Comparison of ENCODE assay signal across 23 cellular contexts in genomic region chr7:81264116-81264515, GRCh38.
DNase-seq lines count a peak whose midpoint lies in the region; ATAC-seq, FAIRE-seq and TF ChIP-seq lines count a peak whose summit lies in the region.
"Had no signal": no experiment of that assay in that cellular context is flagged by ENCODE, and none has a peak within 500 bp of the region (broad histone marks: within the 10 kb centered on the region; RNA-seq: fewer than 3 reads in every experiment).

No MANE protein-coding gene starts in this region.

- H3K36me3 ChIP-seq in bronchial epithelial cell (ENCODE audit: control insufficient read depth, insufficient read depth, low read length), result no peaks in the 10 kb centered on the region
- no peaks in the 10 kb centered on the region for H3K36me3 ChIP-seq in pancreas
- H3K36me3 ChIP-seq in WERI-Rb-1, result no peaks in the 10 kb centered on the region
- H3K36me3 ChIP-seq: gastroesophageal sphincter, HAP-1, SJCRH30, transverse colon had no signal

- DNase-seq in NCI-H2029 (lab: John Stamatoyannopoulos, UW) (peak; percentile 51), NCI-H2029 treated with DMSO at 0.1 percent for 48 hours (lab: John Stamatoyannopoulos, UW) (no peak), NCI-H2081 treated with DMSO at 0.1 percent for 48 hours (lab: John Stamatoyannopoulos, UW) (peak; percentile 8), bronchial epithelial cell (ENCODE audit: low read depth) (peak; percentile 80), pancreas (peak in 2 of 6 donors; percentile 26 to 61), WERI-Rb-1 (no peak), NAMALWA (ENCODE audit: low spot score) (no peak)
- DNase-seq: activated CD4-positive, alpha-beta memory T cell treated with anti-CD3 and anti-CD28 coated beads, Interleukin-2, amount 10 ng/mL, durations not matched to agents 7 days and 5 days; activated T-cell treated with anti-CD3 and anti-CD28 coated beads, Interleukin-2, amount 50 U/mL, for 24 hours; C1 segment of cervical spinal cord; KG1; NCI-H524; OCI-M1; SJCRH30; stimulated activated naive B cell treated with anti-CD40 and anti-IgM and Interleukin-4, amounts not matched to agents 10 μg/mL and 1 μg/mL and 100 μg/mL, for 72 hours; transverse colon had no signal

- FAIRE-seq in bronchial epithelial cell (lab: Jason Lieb, UNC) (peak; percentile 93), pancreas (lab: Jason Lieb, UNC) (no peak)
- FAIRE-seq: A204.1, astrocyte, colon had no signal

- intact Hi-C loops in pancreas (cut with DNase I), result no loop called here

- peak; percentile 47 to 77 (median 53) for ATAC-seq in pancreas
- no peak for ATAC-seq in GM19395 (IDR thresholded peaks at IDR 0.05; ENCODE audit: unreplicated experiment)
- ATAC-seq: gastroesophageal sphincter; stimulated activated naive B cell treated with anti-CD40 and anti-IgM and Interleukin-4, amounts not matched to agents 10 μg/mL and 1 μg/mL and 100 μg/mL, for 72 hours had no signal

- no peaks in the 10 kb centered on the region for H3K9me3 ChIP-seq in pancreas
- H3K9me3 ChIP-seq in WERI-Rb-1 (ENCODE audit: severe bottlenecking), result no peaks in the 10 kb centered on the region
- H3K9me3 ChIP-seq: HAP-1 had no signal

- H3K27ac ChIP-seq in pancreas (no peak overlapping the region), WERI-Rb-1 (no peak overlapping the region)
- H3K27ac ChIP-seq: gastroesophageal sphincter, HL-60, SJCRH30, transverse colon had no signal

- H3K4me3 ChIP-seq in bronchial epithelial cell (ENCODE audit: low read depth, low read length) (no peak overlapping the region), pancreas (no peak overlapping the region), WERI-Rb-1 (ENCODE audit: low read depth, low read length) (no peak overlapping the region)
- H3K4me3 ChIP-seq: gastroesophageal sphincter, HAP-1, SJCRH30, transverse colon had no signal

- TF ChIP-seq CTCF in bronchial epithelial cell (IDR thresholded peaks at IDR 0.05; ENCODE audit: insufficient read depth, low read length, severe bottlenecking), result no peak
- TF ChIP-seq CTCF in pancreas (IDR thresholded peaks at IDR 0.05), result no peak
- no peak for TF ChIP-seq CTCF in WERI-Rb-1 (IDR thresholded peaks at IDR 0.05; ENCODE audit: low read depth, low read length)

- H3K4me1 ChIP-seq in pancreas, result no peaks in the 10 kb centered on the region
- H3K4me1 ChIP-seq: gastroesophageal sphincter, HAP-1, SJCRH30, transverse colon had no signal

- no peaks in the 10 kb centered on the region for H3K27me3 ChIP-seq in bronchial epithelial cell (ENCODE audit: control insufficient read depth, insufficient read depth, low read length)
- H3K27me3 ChIP-seq in pancreas, result no peaks in the 10 kb centered on the region
- no peaks in the 10 kb centered on the region for H3K27me3 ChIP-seq in WERI-Rb-1 (ENCODE audit: insufficient read depth, low read depth, severe bottlenecking)
- H3K27me3 ChIP-seq: gastroesophageal sphincter, SJCRH30, transverse colon had no signal

Comparison
In these comparisons a context has a peak if more than half of its experiments do, and no peak if none do; other contexts are left out.
1. DNase-seq: peak in NCI-H2029 (single experiment), NCI-H2081 treated with DMSO at 0.1 percent for 48 hours (single experiment) and bronchial epithelial cell (single experiment); none in NCI-H2029 treated with DMSO at 0.1 percent for 48 hours (single experiment), WERI-Rb-1 (single experiment) and NAMALWA (single experiment).